ENCODE assay signal across 14 cellular contexts in genomic region chr16:11291021-11291716, GRCh38. TPM values are rescaled to one million over a fixed set of nuclear protein-coding genes. Genes with fewer than 3 reads are reported as not detected.
DNase-seq lines count a peak whose midpoint lies in the region; ATAC-seq, FAIRE-seq and TF ChIP-seq lines count a peak whose summit lies in the region.
"Had no signal": no experiment of that assay in that cellular context is flagged by ENCODE, and none has a peak within 500 bp of the region (broad histone marks: within the 10 kb centered on the region; RNA-seq: fewer than 3 reads in every experiment).

No MANE protein-coding gene starts in this region.

- no peaks in the 10 kb centered on the region for H3K23me2 ChIP-seq in H1 (ENCODE audit: low read depth, low read length)

- H3K27me3 ChIP-seq in HUES48 (ENCODE audit: control insufficient read depth, insufficient read depth, low read length), result no peaks in the 10 kb centered on the region
- peaks cover 0 to 2% (median 1%) of the 10 kb centered on the region in 4 experiments; a peak in 1 of 7 replicates for H3K27me3 ChIP-seq in H1 (replicated peaks in 1 of 4; ENCODE audit: control insufficient read depth in 3 of 4, extremely low read depth in 1 of 4, insufficient read depth in 3 of 4, low read length in 3 of 4)

- no peak overlapping the region for H4K5ac ChIP-seq in H1 (ENCODE audit: insufficient read length, low read depth, low read length)

- peaks cover 11% of the 10 kb centered on the region for H3K9me3 Mint-ChIP-seq in nephron progenitor cell

- H3K9me3 ChIP-seq in HUES48 (ENCODE audit: control insufficient read depth, insufficient read depth, low read length) (no peaks in the 10 kb centered on the region), H1 (ENCODE audit: insufficient read depth in 2 of 2, low read depth in 1 of 2, low read length in 1 of 2) (no peaks in the 10 kb centered on the region; a peak in 1 of 4 replicates)

- H3K27ac ChIP-seq in HUES48 (ENCODE audit: low read depth, low read length) (peak overlapping the region; percentile 51), H1 (ENCODE audit: low read depth, low read length) (no peak overlapping the region)

- H3K4me3 Mint-ChIP-seq in nephron progenitor cell, result peak overlapping the region; percentile 12

- no peaks in the 10 kb centered on the region for H3K79me1 ChIP-seq in H1 (ENCODE audit: low read depth, low read length)

- H3K4me2 ChIP-seq in H1 (ENCODE audit: insufficient read depth in 1 of 2, low read depth in 2 of 2, low read length in 2 of 2), result peak overlapping the region in 1 of 2 experiments; percentile 10; a peak in 1 of 4 replicates

- no peak overlapping the region for H2AFZ ChIP-seq in H1 (ENCODE audit: low read length)

- no peaks in the 10 kb centered on the region for H4K20me1 ChIP-seq in H1 (replicated peaks in 1 of 2; ENCODE audit: control insufficient read depth in 1 of 2, insufficient read depth in 2 of 2, low read length in 2 of 2)

- peaks cover 3% of the 10 kb centered on the region for H3K27me3 Mint-ChIP-seq in nephron progenitor cell (ENCODE audit: low read depth, poor library complexity)

- no peak overlapping the region for H2BK120ac ChIP-seq in H1 (replicated peaks; ENCODE audit: low read depth, low read length)

- H3K36me3 ChIP-seq in HUES48 (ENCODE audit: control insufficient read depth, insufficient read depth, low read length) (no peaks in the 10 kb centered on the region), H1 (ENCODE audit: control insufficient read depth in 2 of 4, insufficient read depth in 4 of 4, low read length in 3 of 4) (no peaks in the 10 kb centered on the region)

- H2BK15ac ChIP-seq in H1 (ENCODE audit: low read length), result no peak overlapping the region

- TF ChIP-seq CTCF in H1 (IDR thresholded peaks at IDR 0.05; ENCODE audit: control extremely low read depth in 1 of 3, insufficient read depth in 1 of 3, low read depth in 1 of 3, low read length in 3 of 3) (no peak), nephron progenitor cell (IDR thresholded peaks at IDR 0.05) (no peak)

- TF ChIP-seq POLR2A in H1 (IDR thresholded peaks at IDR 0.05; ENCODE audit: control extremely low read depth in 1 of 2, low read depth in 2 of 2, low read length in 2 of 2), result no peak

- H3K14ac ChIP-seq in H1 (ENCODE audit: insufficient read length), result no peak overlapping the region

- TF ChIP-seq EP300 in H1 (IDR thresholded peaks at IDR 0.05; ENCODE audit: borderline replicate concordance in 1 of 2, low read depth in 2 of 2, low read length in 2 of 2), result no peak

- 70% methylated on average over 11 of the region's 11 CpGs; no CpG with 5 or more reads in 1 of the 2 experiments for WGBS in H1 (ENCODE audit: extremely low coverage in 1 of 2, insufficient coverage in 1 of 2, insufficient read length in 1 of 2, insufficient replicate concordance in 2 of 2, low coverage in 1 of 2, low lambda C conversion rate in 2 of 2, missing lambda C conversion rate in 1 of 2), 2 experiments

- FAIRE-seq in H1 (lab: Jason Lieb, UNC), result no peak

- no peak overlapping the region for H3K23ac ChIP-seq in H1 (ENCODE audit: insufficient read length)

- peak overlapping the region; percentile 97; the same call in 1 of the 2 replicates for H2BK12ac ChIP-seq in H1 (ENCODE audit: low read depth, low read length)

- H4K8ac ChIP-seq in H1 (ENCODE audit: extremely low read depth, insufficient read depth, low read length), result no peak overlapping the region

- H3K4ac ChIP-seq in H1 (replicated peaks; ENCODE audit: insufficient read length, low read depth, low read length), result no peak overlapping the region

- POLR2A ChIA-PET in H1 (lab: Charles Lee; ENCODE audit: partially characterized antibody), result interaction anchor here (1.8 to 2.1 kb wide), 3 partner anchors 8 to 35 kb away, joined by 5 to 9 read pairs (median 5); partner anchors contain the start of gene SOCS1

- H2AK5ac ChIP-seq in H1 (ENCODE audit: low read depth, low read length), result no peak overlapping the region; the same call in 1 of the 2 replicates

- no peak overlapping the region for H3K56ac ChIP-seq in H1 (replicated peaks; ENCODE audit: insufficient read length, low read depth, low read length)

- peaks cover 53% of the 10 kb centered on the region for H3K4me1 Mint-ChIP-seq in nephron progenitor cell

- H3K4me3 ChIP-seq in HUES48 (ENCODE audit: low read depth, low read length) (no peak overlapping the region), H1 (ENCODE audit: extremely low read depth in 1 of 4, insufficient read depth in 2 of 4, low read depth in 3 of 4, low read length in 4 of 4) (no peak overlapping the region)

- H3K4me1 ChIP-seq in HUES48 (ENCODE audit: control insufficient read depth, insufficient read depth, low read length) (peaks cover 4% of the 10 kb centered on the region; the same call in 1 of the 2 replicates), H1 (replicated peaks in 1 of 4; ENCODE audit: control insufficient read depth in 3 of 4, insufficient read depth in 4 of 4, low read length in 3 of 4) (peaks cover 0 to 3% (median under 1%) of the 10 kb centered on the region in 4 experiments; a peak in 5 of 7 replicates)

- TF ChIP-seq RAD21 in H1 (IDR thresholded peaks at IDR 0.05 in 1 of 2, conservative IDR thresholded peaks at IDR 0.05 in 1 of 2; ENCODE audit: low read depth in 2 of 2, low read length in 2 of 2), result no peak

- H2BK5ac ChIP-seq in H1 (ENCODE audit: low read depth, low read length), result peak overlapping the region; percentile 87; the same call in 1 of the 2 replicates

- H3K36me3 Mint-ChIP-seq in nephron progenitor cell (ENCODE audit: low read depth), result no peaks in the 10 kb centered on the region

- no peak overlapping the region for H3K18ac ChIP-seq in H1 (ENCODE audit: extremely low read depth, low read length)

- ATAC-seq in GM21447 (IDR thresholded peaks at IDR 0.05; ENCODE audit: unreplicated experiment), result no peak

- H3K79me2 ChIP-seq in H1 (ENCODE audit: control insufficient read depth in 1 of 2, insufficient read depth in 2 of 2, low read length in 2 of 2), result no peaks in the 10 kb centered on the region

- DNase-seq in H1 (ENCODE audit: low read depth in 1 of 2, low spot score in 2 of 2) (no peak), nephron progenitor cell (no peak), mesenteric fat pad (ENCODE audit: low spot score) (no peak), NCI-H526 treated with DMSO at 0.1 percent for 48 hours (lab: John Stamatoyannopoulos, UW) (no peak)
- DNase-seq in activated effector memory CD4-positive, alpha-beta T cell treated with Interleukin-2 at 50 U/mL for 16 hours, result no peak
- DNase-seq: EL, NCI-H1048, NCI-H146, NCI-H2081 treated with DMSO at 0.1 percent for 48 hours, NCI-H510A had no signal

- H3K9ac ChIP-seq in HUES48 (ENCODE audit: low read depth, low read length), result no peak overlapping the region
- 0 out of 7 replicates have a peak overlapping the region, but pooled peaks of 1 of the 4 experiments have one; percentile 7 for H3K9ac ChIP-seq in H1 (replicated peaks in 1 of 4; ENCODE audit: extremely low read depth in 1 of 4, low read depth in 3 of 4, low read length in 3 of 4)

- H2BK20ac ChIP-seq in H1 (ENCODE audit: low read length), result peak overlapping the region; percentile 90; the same call in 1 of the 2 replicates

- H3K27ac Mint-ChIP-seq in nephron progenitor cell, result peak overlapping the region; percentile 23

- no peak overlapping the region for H4K91ac ChIP-seq in H1 (replicated peaks; ENCODE audit: insufficient read length, low read length)

- CTCF ChIA-PET in H1 (lab: Charles Lee; ENCODE audit: partially characterized antibody), result interaction anchor here (0.7 to 2.4 kb wide), 2 partner anchors 33 to 35 kb away, joined by 3 to 7 read pairs; partner anchors contain the start of gene SOCS1

RNA-seq across cellular contexts. Expression of gene PRM1, which starts 10.0 kb away (rescaled TPM):
- total RNA-seq in H1 (2021; fragmentation: NEBNext Ultra II Directional; extraction: Animal tissue kit (Norgen Biotek cat#: 25700)), result 0.82 and 0.92 TPM in 2 replicates
- polyA plus RNA-seq in H1 (2011; rRNA removed), result 0.54 TPM in 1 of 2 replicates, not detected in the other
- 0.65 TPM for polyA plus RNA-seq in H1 (2011; cell fraction: cytosol; rRNA removed)
- 0.47 TPM for polyA plus RNA-seq in H1 (2011; cell fraction: nucleus; rRNA removed)
- 0.60 to 1.1 TPM in 2 of 4 replicates, not detected in the others for polyA plus RNA-seq in H1 (2012, experiment 1 of 2)
- polyA plus RNA-seq in H1 (2012, experiment 2 of 2), result not detected
- polyA plus RNA-seq in H1 (2013, experiment 1 of 2), result 1.3 TPM
- polyA plus RNA-seq in H1 (2013, experiment 2 of 2), result 0.68 TPM
- polyA minus RNA-seq in H1 (2011; rRNA and poly(A)+ RNA removed), result not detected in 2 replicates
- not detected for polyA minus RNA-seq in H1 (2011; cell fraction: cytosol; rRNA and poly(A)+ RNA removed)
- not detected for polyA minus RNA-seq in H1 (2011; cell fraction: nucleus; rRNA and poly(A)+ RNA removed)
- not detected for total RNA-seq in mesenteric fat pad
- total RNA-seq: MCF 10A, SK-MEL-5 had no signal

RNA-seq across cellular contexts. Expression of gene PRM2, which starts 14.9 kb away (rescaled TPM):
- not detected in 2 replicates for total RNA-seq in H1 (2021; fragmentation: NEBNext Ultra II Directional; extraction: Animal tissue kit (Norgen Biotek cat#: 25700))
- not detected in 2 replicates for polyA plus RNA-seq in H1 (2011; rRNA removed)
- not detected for polyA plus RNA-seq in H1 (2011; cell fraction: cytosol; rRNA removed)
- polyA plus RNA-seq in H1 (2011; cell fraction: nucleus; rRNA removed), result not detected
- not detected in 4 replicates for polyA plus RNA-seq in H1 (2012, experiment 1 of 2)
- not detected for polyA plus RNA-seq in H1 (2012, experiment 2 of 2)
- not detected for polyA plus RNA-seq in H1 (2013, experiment 1 of 2)
- not detected for polyA plus RNA-seq in H1 (2013, experiment 2 of 2)
- not detected in 2 replicates for polyA minus RNA-seq in H1 (2011; rRNA and poly(A)+ RNA removed)
- not detected for polyA minus RNA-seq in H1 (2011; cell fraction: cytosol; rRNA and poly(A)+ RNA removed)
- not detected for polyA minus RNA-seq in H1 (2011; cell fraction: nucleus; rRNA and poly(A)+ RNA removed)
- total RNA-seq in mesenteric fat pad, result not detected
- total RNA-seq: MCF 10A, SK-MEL-5 had no signal

RNA-seq across cellular contexts. Expression of gene PRM3, which starts 17.7 kb away (rescaled TPM):
- not detected in 2 replicates for total RNA-seq in H1 (2021; fragmentation: NEBNext Ultra II Directional; extraction: Animal tissue kit (Norgen Biotek cat#: 25700))
- polyA plus RNA-seq in H1 (2011; rRNA removed), result not detected in 2 replicates
- not detected for polyA plus RNA-seq in H1 (2011; cell fraction: cytosol; rRNA removed)
- polyA plus RNA-seq in H1 (2011; cell fraction: nucleus; rRNA removed), result not detected
- polyA plus RNA-seq in H1 (2012, experiment 1 of 2), result not detected in 4 replicates
- polyA plus RNA-seq in H1 (2012, experiment 2 of 2), result not detected
- not detected for polyA plus RNA-seq in H1 (2013, experiment 1 of 2)
- polyA plus RNA-seq in H1 (2013, experiment 2 of 2), result not detected
- polyA minus RNA-seq in H1 (2011; rRNA and poly(A)+ RNA removed), result not detected in 2 replicates
- polyA minus RNA-seq in H1 (2011; cell fraction: cytosol; rRNA and poly(A)+ RNA removed), result not detected
- polyA minus RNA-seq in H1 (2011; cell fraction: nucleus; rRNA and poly(A)+ RNA removed), result not detected
- total RNA-seq in mesenteric fat pad, result not detected
- total RNA-seq: MCF 10A, SK-MEL-5 had no signal

RNA-seq across cellular contexts. Expression of gene TNP2, which starts 22.0 kb away (rescaled TPM):
- total RNA-seq in H1 (2021; fragmentation: NEBNext Ultra II Directional; extraction: Animal tissue kit (Norgen Biotek cat#: 25700)), result not detected in 2 replicates
- not detected in 2 replicates for polyA plus RNA-seq in H1 (2011; rRNA removed)
- not detected for polyA plus RNA-seq in H1 (2011; cell fraction: cytosol; rRNA removed)
- not detected for polyA plus RNA-seq in H1 (2011; cell fraction: nucleus; rRNA removed)
- not detected in 4 replicates for polyA plus RNA-seq in H1 (2012, experiment 1 of 2)
- not detected for polyA plus RNA-seq in H1 (2012, experiment 2 of 2)
- not detected for polyA plus RNA-seq in H1 (2013, experiment 1 of 2)
- polyA plus RNA-seq in H1 (2013, experiment 2 of 2), result not detected
- polyA minus RNA-seq in H1 (2011; rRNA and poly(A)+ RNA removed), result not detected in 2 replicates
- polyA minus RNA-seq in H1 (2011; cell fraction: cytosol; rRNA and poly(A)+ RNA removed), result not detected
- not detected for polyA minus RNA-seq in H1 (2011; cell fraction: nucleus; rRNA and poly(A)+ RNA removed)
- not detected for total RNA-seq in mesenteric fat pad
- total RNA-seq: MCF 10A, SK-MEL-5 had no signal

RNA-seq across cellular contexts. Expression of gene SOCS1, which starts 35.2 kb away (rescaled TPM):
- total RNA-seq in H1 (2021; fragmentation: NEBNext Ultra II Directional; extraction: Animal tissue kit (Norgen Biotek cat#: 25700)), result 48.9 and 49.8 TPM in 2 replicates
- polyA plus RNA-seq in H1 (2011; rRNA removed), result 21.0 and 46.5 TPM in 2 replicates
- 17.0 TPM for polyA plus RNA-seq in H1 (2011; cell fraction: cytosol; rRNA removed)
- 36.0 TPM for polyA plus RNA-seq in H1 (2011; cell fraction: nucleus; rRNA removed)
- polyA plus RNA-seq in H1 (2012, experiment 1 of 2), result 9.9 to 28.9 TPM (median 25.5 TPM) in 4 replicates
- polyA plus RNA-seq in H1 (2012, experiment 2 of 2), result 20.5 TPM
- polyA plus RNA-seq in H1 (2013, experiment 1 of 2), result 83.3 TPM
- polyA plus RNA-seq in H1 (2013, experiment 2 of 2), result 90.5 TPM
- polyA minus RNA-seq in H1 (2011; rRNA and poly(A)+ RNA removed), result 1.7 and 4.1 TPM in 2 replicates
- 22.5 TPM for polyA minus RNA-seq in H1 (2011; cell fraction: cytosol; rRNA and poly(A)+ RNA removed)
- polyA minus RNA-seq in H1 (2011; cell fraction: nucleus; rRNA and poly(A)+ RNA removed), result 60.0 TPM
- total RNA-seq in mesenteric fat pad, result 35.0 TPM
